In genomic region chr6:74731204-74731603, GRCh38 we compare ENCODE assay signal across 18 cellular contexts.
DNase-seq lines count a peak whose midpoint lies in the region; ATAC-seq and TF ChIP-seq lines count a peak whose summit lies in the region.
"Had no signal": no experiment of that assay in that cellular context is flagged by ENCODE, and none has a peak within 500 bp of the region (broad histone marks: within the 10 kb centered on the region; RNA-seq: fewer than 3 reads in every experiment).

No MANE protein-coding gene starts in this region.

- DNase-seq in HT1080 (ENCODE audit: low read depth): peak; percentile 72
- DNase-seq in RPMI7951 (ENCODE audit: low read depth): peak; percentile 55
- peak; percentile 58 for DNase-seq in epithelial cell of esophagus (ENCODE audit: low read depth)
- DNase-seq in retinal pigment epithelial cell (ENCODE audit: low read depth): peak; percentile 48
- no peak for DNase-seq in KG1 (lab: John Stamatoyannopoulos, UW)
- DNase-seq in inferior parietal cortex (ENCODE audit: extremely low spot score): no peak
- no peak for DNase-seq in NCI-H146 (lab: John Stamatoyannopoulos, UW)
- DNase-seq: activated CD4-positive, alpha-beta T cell treated with anti-CD3 and anti-CD28 coated beads for 4 hours; effector memory CD8-positive, alpha-beta T cell; heart right ventricle; left ventricle myocardium inferior; NCI-H2171 treated with DMSO at 0.1 percent for 48 hours; OCI-M1; sigmoid colon; stomach; T-helper 17 cell had no signal

- TF ChIP-seq CTCF in epithelial cell of esophagus (IDR thresholded peaks at IDR 0.05; ENCODE audit: insufficient read depth, low read depth, low read length, missing control alignments) (no peak), retinal pigment epithelial cell (conservative IDR thresholded peaks at IDR 0.05; ENCODE audit: low read depth, low read length) (no peak)

- ATAC-seq in HG02763 (IDR thresholded peaks at IDR 0.05; ENCODE audit: unreplicated experiment): no peak
- ATAC-seq: effector memory CD8-positive, alpha-beta T cell; T-helper 17 cell had no signal

- H3K4me3 ChIP-seq in epithelial cell of esophagus (ENCODE audit: low read length) (no peak overlapping the region), retinal pigment epithelial cell (ENCODE audit: low read length) (no peak overlapping the region)
- H3K4me3 ChIP-seq: BLaER1 treated with 17β-estradiol and CSF1 and Interleukin-3, amounts not matched to agents 10 nM and 100 nM; heart right ventricle; left ventricle myocardium inferior; sigmoid colon; stomach had no signal

Comparison
In these comparisons a context has a peak if more than half of its experiments do, and no peak if none do; other contexts are left out.
1. DNase-seq: peak in HT1080 (single experiment), RPMI7951 (single experiment), epithelial cell of esophagus (single experiment) and retinal pigment epithelial cell (single experiment); none in KG1 (single experiment), inferior parietal cortex (single experiment) and NCI-H146 (single experiment).